17 cellular contexts compared by ENCODE assay signal in the genomic region with DNA sequence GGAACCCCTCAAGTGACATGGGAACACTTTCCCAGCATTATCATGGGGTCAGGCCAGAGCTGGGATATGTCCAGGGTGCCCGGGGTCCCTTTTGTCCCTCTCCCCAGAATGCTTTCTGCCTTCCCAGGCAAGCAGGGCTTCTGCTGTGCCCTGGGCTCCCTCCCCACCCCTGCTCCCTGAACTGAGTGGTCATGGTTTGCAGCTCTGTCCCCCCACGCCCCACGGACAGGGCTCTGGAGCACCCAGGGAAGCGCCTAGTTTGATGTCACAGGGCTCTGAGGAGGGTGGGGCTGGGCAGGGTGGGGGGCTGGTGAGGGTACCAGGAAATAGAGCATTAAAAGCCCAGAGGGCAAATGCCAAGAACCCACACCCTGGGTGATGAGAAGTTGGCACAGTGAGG.
"Had no signal": no experiment of that assay in that cellular context is flagged by ENCODE, and none has a peak within 500 bp of the region (broad histone marks: within the 10 kb centered on the region; RNA-seq: fewer than 3 reads in every experiment).

No MANE protein-coding gene starts in this region.

- H3K9me3 ChIP-seq: MG63, SK-N-SH had no signal

- H3K4me3 ChIP-seq: MG63 had no signal

- DNase-seq: KBM-7, MG63, NCI-H1092, NCI-H1436, NCI-H187, NCI-H2029, NCI-H2081 treated with DMSO at 0.1 percent for 48 hours, NCI-H2171, NCI-H226, NCI-H446, NCI-H510A, NCI-H524 treated with DMSO at 0.1 percent for 48 hours, NCI-H69, NCI-H774, RPMI8226, SHP77, SK-N-SH had no signal

- H3K36me3 ChIP-seq: MG63 had no signal

- H3K4me2 ChIP-seq: SK-N-SH had no signal

- H3K27me3 ChIP-seq: MG63 had no signal

- H3K9ac ChIP-seq: SK-N-SH had no signal
